ENCODE assay signal across 1 cellular context in the genomic region with DNA sequence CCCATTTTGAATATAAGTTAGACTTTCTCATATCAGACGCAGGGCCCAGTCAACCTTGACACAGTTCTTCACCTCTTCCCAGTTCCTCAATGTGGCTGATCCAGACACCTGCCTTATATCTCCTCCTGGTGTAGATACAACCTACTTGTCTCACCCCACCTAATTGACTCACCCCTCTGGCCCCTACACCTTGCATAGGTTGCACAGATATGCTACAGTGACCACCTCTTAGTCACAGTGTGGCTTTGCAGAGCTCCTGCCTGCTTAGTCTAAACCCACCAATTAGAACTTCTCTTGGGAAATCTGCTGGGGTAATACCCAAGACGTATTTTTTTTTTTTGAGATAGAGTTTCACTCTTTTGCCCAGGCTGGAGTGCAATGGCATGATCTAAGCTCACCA.
TF ChIP-seq lines count a peak whose summit lies in the region.

No MANE protein-coding gene starts in this region.

TF ChIP-seq in H1, 55 proteins besides CTCF, POLR2A, EP300 and RAD21:
- TF ChIP-seq SIN3A (conservative IDR thresholded peaks at IDR 0.05 in 1 of 2, IDR thresholded peaks at IDR 0.05 in 1 of 2; ENCODE audit: low read depth in 1 of 2, low read length in 2 of 2) (no peak), SAP30 (IDR thresholded peaks at IDR 0.05; ENCODE audit: insufficient read depth, insufficient replicate concordance, low read length) (no peak), TBP (IDR thresholded peaks at IDR 0.05; ENCODE audit: low read depth, low read length) (no peak), TEAD4 (IDR thresholded peaks at IDR 0.05; ENCODE audit: low read depth, low read length) (no peak), HDAC2 (IDR thresholded peaks at IDR 0.05; ENCODE audit: borderline replicate concordance in 1 of 2, low read depth in 2 of 2, low read length in 2 of 2) (no peak), JUND (IDR thresholded peaks at IDR 0.05; ENCODE audit: low read length) (no peak)
- TF ChIP-seq, protein P1, sequence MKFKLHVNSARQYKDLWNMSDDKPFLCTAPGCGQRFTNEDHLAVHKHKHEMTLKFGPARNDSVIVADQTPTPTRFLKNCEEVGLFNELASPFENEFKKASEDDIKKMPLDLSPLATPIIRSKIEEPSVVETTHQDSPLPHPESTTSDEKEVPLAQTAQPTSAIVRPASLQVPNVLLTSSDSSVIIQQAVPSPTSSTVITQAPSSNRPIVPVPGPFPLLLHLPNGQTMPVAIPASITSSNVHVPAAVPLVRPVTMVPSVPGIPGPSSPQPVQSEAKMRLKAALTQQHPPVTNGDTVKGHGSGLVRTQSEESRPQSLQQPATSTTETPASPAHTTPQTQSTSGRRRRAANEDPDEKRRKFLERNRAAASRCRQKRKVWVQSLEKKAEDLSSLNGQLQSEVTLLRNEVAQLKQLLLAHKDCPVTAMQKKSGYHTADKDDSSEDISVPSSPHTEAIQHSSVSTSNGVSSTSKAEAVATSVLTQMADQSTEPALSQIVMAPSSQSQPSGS (IDR thresholded peaks at IDR 0.05; ENCODE audit: low read length), result no peak
